Comparison of ENCODE assay signal across 1 cellular context in genomic region chr14:102620413-102620812, GRCh38.
TF ChIP-seq lines count a peak whose summit lies in the region.

No MANE protein-coding gene starts in this region.

TF ChIP-seq in WTC11, 78 proteins besides CTCF, POLR2A, EP300 and RAD21 (continued from another document):
- TF ChIP-seq IRF2 (CRISPR knock-in tag; IDR thresholded peaks at IDR 0.05; ENCODE audit: borderline replicate concordance, low read depth) (no peak), SMAD4 (CRISPR knock-in tag; IDR thresholded peaks at IDR 0.05) (no peak), ZMAT4 (CRISPR knock-in tag; IDR thresholded peaks at IDR 0.05) (no peak), HMGXB4 (CRISPR knock-in tag; IDR thresholded peaks at IDR 0.05) (no peak), ETV6 (CRISPR knock-in tag; IDR thresholded peaks at IDR 0.05) (no peak), ZNF532 (CRISPR knock-in tag; IDR thresholded peaks at IDR 0.05; ENCODE audit: borderline replicate concordance) (no peak), CREM (CRISPR knock-in tag; IDR thresholded peaks at IDR 0.05) (no peak), ATF2 (CRISPR knock-in tag; IDR thresholded peaks at IDR 0.05; ENCODE audit: borderline replicate concordance, low read depth) (no peak), NFE2L1 (CRISPR knock-in tag; IDR thresholded peaks at IDR 0.05) (no peak), JAZF1 (CRISPR knock-in tag; IDR thresholded peaks at IDR 0.05) (no peak), NR1H2 (CRISPR knock-in tag; IDR thresholded peaks at IDR 0.05) (no peak), ERG (CRISPR knock-in tag; IDR thresholded peaks at IDR 0.05) (no peak), ZNF512 (CRISPR knock-in tag; IDR thresholded peaks at IDR 0.05; ENCODE audit: borderline replicate concordance) (no peak), JUN (CRISPR knock-in tag; IDR thresholded peaks at IDR 0.05) (no peak)
